ENCODE assay signal across 9 cellular contexts in genomic region chr10:123747426-123747825, GRCh38.
"Had no signal": no experiment of that assay in that cellular context is flagged by ENCODE, and none has a peak within 500 bp of the region (broad histone marks: within the 10 kb centered on the region; RNA-seq: fewer than 3 reads in every experiment).

No MANE protein-coding gene starts in this region.

- H3K27ac Mint-ChIP-seq: HFFc6 had no signal

- H3K4me3 ChIP-seq: K562 had no signal

- DNase-seq: GOT3, HFFc6, IMR-90, KG1 had no signal

- ATAC-seq: HCT116, K562 had no signal

- FAIRE-seq: H54, HTR-8/SVneo, K562 had no signal

- H3K4me3 Mint-ChIP-seq: H9, HFFc6 had no signal
